ENCODE assay signal across 18 cellular contexts in genomic region chr20:37736132-37736531, GRCh38. TPM values are rescaled to one million over a fixed set of nuclear protein-coding genes. Genes with fewer than 3 reads are reported as not detected.
DNase-seq lines count a peak whose midpoint lies in the region; ATAC-seq and TF ChIP-seq lines count a peak whose summit lies in the region.
"Had no signal": no experiment of that assay in that cellular context is flagged by ENCODE, and none has a peak within 500 bp of the region (broad histone marks: within the 10 kb centered on the region; RNA-seq: fewer than 3 reads in every experiment).

No MANE protein-coding gene starts in this region.

- H3K36me3 ChIP-seq in right lobe of liver: peaks cover 0 to 37% (median 1%) of the 10 kb centered on the region in 4 donors

- ATAC-seq in left lobe of liver (peak; percentile 87), right lobe of liver (peak; percentile 74 to 86 (median 78)), HG03175 (IDR thresholded peaks at IDR 0.05; ENCODE audit: unreplicated experiment) (no peak)
- ATAC-seq: CD8-positive, alpha-beta T cell; GM12878 had no signal

- no peak overlapping the region for H3K4me3 ChIP-seq in right lobe of liver
- H3K4me3 ChIP-seq: BLaER1, GM12878, GM23248 had no signal

- H3K27me3 ChIP-seq in right lobe of liver: no peaks in the 10 kb centered on the region
- H3K27me3 ChIP-seq: BLaER1 had no signal

- no peaks in the 10 kb centered on the region for H3K9me3 ChIP-seq in right lobe of liver
- H3K9me3 ChIP-seq: Caco-2 had no signal

- WGBS in right lobe of liver (ENCODE audit: insufficient coverage, low coverage, low lambda C conversion rate, missing lambda C conversion rate): 23% methylated on average over 2 of the region's 2 CpGs

- DNase-seq in amniotic epithelial cell (ENCODE audit: low read depth) (peak; percentile 32), left lobe of liver (ENCODE audit: low spot score) (no peak), right lobe of liver (no peak), AG08396 (ENCODE audit: low spot score) (no peak)
- DNase-seq in activated T-cell treated with anti-CD3 and anti-CD28 coated beads, Interleukin-2, amount 50 U/mL, for 1 hour: no peak
- DNase-seq: Caco-2; CD4-positive, CD25-positive, alpha-beta regulatory T cell; CD8-positive, alpha-beta T cell; DMS153; DND-41; GDM1; GM23248; H7; HCEC 1CT had no signal

- no peak for TF ChIP-seq CTCF in right lobe of liver (IDR thresholded peaks at IDR 0.05)

- no peak overlapping the region for H3K27ac ChIP-seq in right lobe of liver
- H3K27ac ChIP-seq: BLaER1, C4-2B, GM23248 had no signal

- peaks cover 0 to 13% (median 1%) of the 10 kb centered on the region in 4 donors for H3K4me1 ChIP-seq in right lobe of liver

- intact Hi-C loops in right lobe of liver (cut with DNase I): no loop called here

- TF ChIP-seq POLR2A in right lobe of liver (IDR thresholded peaks at IDR 0.05): no peak

RNA-seq across cellular contexts. Expression of gene CTNNBL1, which starts 42.3 kb away (rescaled TPM):
- total RNA-seq in left lobe of liver (41.4 TPM), right lobe of liver (10 to 100 TPM; 16.3 to 41.8 (median 28.8) TPM)
